9 cellular contexts compared by ENCODE assay signal in the genomic region with DNA sequence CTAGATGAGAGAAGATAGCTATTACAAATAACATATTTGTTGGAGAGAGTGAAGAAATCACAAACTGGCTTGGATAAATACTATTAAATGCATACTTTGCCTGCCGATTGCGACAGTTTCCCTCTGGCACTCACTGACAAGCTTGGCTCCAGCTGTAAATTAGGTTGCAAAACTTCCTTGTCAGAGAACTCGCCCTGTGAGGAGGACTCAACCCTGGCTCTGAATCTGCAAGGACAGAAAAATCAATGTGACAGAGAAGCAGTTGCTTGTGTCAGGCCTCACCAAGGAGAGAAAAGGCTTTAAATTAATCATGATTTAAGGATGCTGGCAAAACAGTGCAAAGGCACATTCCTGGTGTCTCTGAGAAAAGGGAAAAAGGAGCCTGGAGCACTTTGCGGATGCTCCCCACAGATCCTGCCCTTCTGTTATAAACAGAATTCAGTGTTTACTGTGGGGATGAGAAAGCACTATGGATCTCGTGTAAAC.
DNase-seq lines count a peak whose midpoint lies in the region; ATAC-seq, FAIRE-seq and TF ChIP-seq lines count a peak whose summit lies in the region.
"Had no signal": no experiment of that assay in that cellular context is flagged by ENCODE, and none has a peak within 500 bp of the region (broad histone marks: within the 10 kb centered on the region; RNA-seq: fewer than 3 reads in every experiment).

No MANE protein-coding gene starts in this region.

- FAIRE-seq in urothelium cell line (lab: Jason Lieb, UNC): no peak

- H3K4me3 Mint-ChIP-seq in immature natural killer cell: no peak overlapping the region
- H3K4me3 Mint-ChIP-seq: T-helper 1 cell treated with Interleukin-12 subunit alpha and Interleukin-12 subunit beta and Interleukin-4 antibody, amounts not matched to agents 30 μg/mL and 1 μg/mL, for 36 hours had no signal

- H3K4me1 Mint-ChIP-seq in immature natural killer cell: no peaks in the 10 kb centered on the region

- H3K36me3 ChIP-seq in left ventricle myocardium inferior: no peaks in the 10 kb centered on the region

- no peaks in the 10 kb centered on the region for H3K27me3 Mint-ChIP-seq in immature natural killer cell (ENCODE audit: low read depth in 3 of 3)

- H3K4me3 ChIP-seq in left ventricle myocardium inferior (no peak overlapping the region), skeletal muscle cell (ENCODE audit: low read depth, low read length) (no peak overlapping the region)

- no peak for ATAC-seq in GM21360 (IDR thresholded peaks at IDR 0.05; ENCODE audit: unreplicated experiment)

- peak; percentile 35 for DNase-seq in ELR (ENCODE audit: low read depth)
- DNase-seq in SKM-1 (lab: John Stamatoyannopoulos, UW; ENCODE audit: unreplicated experiment): peak; percentile 52
- peak; percentile 28 for DNase-seq in left ventricle myocardium inferior
- DNase-seq in skeletal muscle cell (ENCODE audit: low read depth): peak; percentile 76
- DNase-seq in immature natural killer cell: no peak
- DNase-seq in NCI-H2107 (lab: John Stamatoyannopoulos, UW): no peak
- DNase-seq in urothelium cell line (ENCODE audit: low spot score): no peak

- H3K27ac Mint-ChIP-seq in immature natural killer cell: no peak overlapping the region
- H3K27ac Mint-ChIP-seq: T-helper 1 cell treated with Interleukin-12 subunit alpha and Interleukin-12 subunit beta and Interleukin-4 antibody, amounts not matched to agents 30 μg/mL and 1 μg/mL, for 36 hours had no signal

- H3K9me3 ChIP-seq in left ventricle myocardium inferior (replicated peaks): no peaks in the 10 kb centered on the region

- H3K27ac ChIP-seq in left ventricle myocardium inferior (replicated peaks): no peak overlapping the region

- intact Hi-C loops in left ventricle myocardium inferior (cut with micrococcal nuclease): no loop called here

- no peaks in the 10 kb centered on the region for H3K4me1 ChIP-seq in left ventricle myocardium inferior

- no peak for TF ChIP-seq CTCF in left ventricle myocardium inferior (IDR thresholded peaks at IDR 0.05; ENCODE audit: borderline replicate concordance)

- H3K9me3 Mint-ChIP-seq in immature natural killer cell: peaks cover 0 to 3% (median 0%) of the 10 kb centered on the region in 6 donors
- H3K9me3 Mint-ChIP-seq: T-helper 1 cell treated with Interleukin-12 subunit alpha and Interleukin-12 subunit beta and Interleukin-4 antibody, amounts not matched to agents 30 μg/mL and 1 μg/mL, for 36 hours had no signal

- H3K27me3 ChIP-seq in left ventricle myocardium inferior (ENCODE audit: low read depth): no peaks in the 10 kb centered on the region

- H3K36me3 Mint-ChIP-seq in immature natural killer cell: no peaks in the 10 kb centered on the region

Comparison
In these comparisons a context has a peak if more than half of its experiments do, and no peak if none do; other contexts are left out.
1. DNase-seq: peak in ELR (single experiment), SKM-1 (single experiment), left ventricle myocardium inferior (single experiment) and skeletal muscle cell (single experiment); none in immature natural killer cell (0 of 3), NCI-H2107 (single experiment) and urothelium cell line (single experiment).